Comparison of ENCODE assay signal across 39 cellular contexts in genomic region chr2:165639504-165639903, GRCh38.
"Had no signal": no experiment of that assay in that cellular context is flagged by ENCODE, and none has a peak within 500 bp of the region (broad histone marks: within the 10 kb centered on the region; RNA-seq: fewer than 3 reads in every experiment).

No MANE protein-coding gene starts in this region.

- FAIRE-seq: bronchial epithelial cell, TTC549 had no signal

- H3K4me1 Mint-ChIP-seq: activated B cell treated with CpG ODN at 0.5 μM for 24 hours; activated CD4-positive, alpha-beta memory T cell treated with anti-CD3 and anti-CD28 coated beads, Interleukin-2, amount 10 ng/mL, durations not matched to agents 7 days and 5 days; activated CD4-positive, alpha-beta T cell treated with anti-CD3 and anti-CD28 coated beads for 36 hours; activated CD4-positive, alpha-beta T cell treated with anti-CD3 and anti-CD28 coated beads, Interleukin-2, amount 10 ng/mL, durations not matched to agents 7 days and 5 days; activated CD8-positive, alpha-beta memory T cell treated with anti-CD3 and anti-CD28 coated beads, Interleukin-2, amount 10 ng/mL, durations not matched to agents 7 days and 5 days; activated naive CD4-positive, alpha-beta T cell treated with anti-CD3 and anti-CD28 coated beads, Interleukin-2, amount 10 ng/mL, durations not matched to agents 7 days and 5 days; activated naive CD4-positive, alpha-beta T cell treated with anti-CD3 and anti-CD28 coated beads, Interleukin-2, amount 50 U/mL, for 24 hours; activated naive CD8-positive, alpha-beta T cell treated with anti-CD3 and anti-CD28 coated beads, Interleukin-2, amount 10 ng/mL, durations not matched to agents 7 days and 5 days; activated naive CD8-positive, alpha-beta T cell treated with anti-CD3 and anti-CD28 coated beads, Interleukin-2, amount 50 U/mL, for 24 hours; central memory CD8-positive, alpha-beta T cell had no signal

- DNase-seq: activated B cell treated with CpG ODN at 0.5 μM for 24 hours; activated CD4-positive, alpha-beta memory T cell treated with anti-CD3 and anti-CD28 coated beads, Interleukin-2, amount 10 ng/mL, durations not matched to agents 7 days and 5 days; activated CD4-positive, alpha-beta T cell treated with anti-CD3 and anti-CD28 coated beads for 1 hour; activated CD4-positive, alpha-beta T cell treated with anti-CD3 and anti-CD28 coated beads for 36 hours; activated CD4-positive, alpha-beta T cell treated with anti-CD3 and anti-CD28 coated beads for 48 hours; activated CD4-positive, alpha-beta T cell treated with anti-CD3 and anti-CD28 coated beads, Interleukin-2, amount 10 ng/mL, durations not matched to agents 7 days and 5 days; activated CD4-positive, alpha-beta T cell treated with anti-CD3 and anti-CD28 coated beads, Interleukin-2, amount 50 U/mL, for 48 hours; activated CD8-positive, alpha-beta memory T cell treated with anti-CD3 and anti-CD28 coated beads for 24 hours; activated CD8-positive, alpha-beta memory T cell treated with anti-CD3 and anti-CD28 coated beads, Interleukin-2, amount 10 ng/mL, durations not matched to agents 7 days and 5 days; activated CD8-positive, alpha-beta memory T cell treated with anti-CD3 and anti-CD28 coated beads, Interleukin-2, amount 50 U/mL, for 48 hours; activated CD8-positive, alpha-beta T cell treated with anti-CD3 and anti-CD28 coated beads, Interleukin-2, amount 10 ng/mL, durations not matched to agents 7 days and 5 days; activated effector memory CD4-positive, alpha-beta T cell treated with Interleukin-2 at 50 U/mL for 16 hours; activated gamma-delta T cell; activated naive CD4-positive, alpha-beta T cell treated with anti-CD3 and anti-CD28 coated beads, Interleukin-2, amount 10 ng/mL, durations not matched to agents 7 days and 5 days; activated naive CD4-positive, alpha-beta T cell treated with Interleukin-2 at 50 U/mL for 16 hours; activated naive CD8-positive, alpha-beta T cell treated with anti-CD3 and anti-CD28 coated beads, Interleukin-2, amount 10 ng/mL, durations not matched to agents 7 days and 5 days; activated naive CD8-positive, alpha-beta T cell treated with anti-CD3 and anti-CD28 coated beads, Interleukin-2, amount 50 U/mL, for 24 hours; activated T-cell treated with anti-CD3 and anti-CD28 coated beads, Interleukin-2, amount 50 U/mL, for 24 hours; activated T-cell treated with anti-CD3 and anti-CD28 coated beads, Interleukin-2, amount 50 U/mL, for 48 hours; amygdala; anterior cingulate cortex; caudate nucleus; cerebellar nuclear complex; T-helper 1 cell; T-helper 2 cell; T-helper 9 cell had no signal

- H3K27ac ChIP-seq: ascending aorta, cardiac muscle cell, VCaP had no signal

- H3K4me1 ChIP-seq: ascending aorta had no signal

- H3K27me3 ChIP-seq: ascending aorta, cardiac muscle cell had no signal

- ATAC-seq: activated CD4-positive, alpha-beta T cell treated with anti-CD3 and anti-CD28 coated beads for 36 hours; activated CD4-positive, CD25-positive, alpha-beta regulatory T cell treated with anti-CD3 and anti-CD28 coated beads, Interleukin-2, amount 50 U/mL, for 24 hours; activated CD8-positive, alpha-beta memory T cell treated with anti-CD3 and anti-CD28 coated beads, Interleukin-2, amount 10 ng/mL, durations not matched to agents 7 days and 5 days; activated CD8-positive, alpha-beta T cell treated with anti-CD3 and anti-CD28 coated beads, Interleukin-2, amount 10 ng/mL, durations not matched to agents 7 days and 5 days; activated naive CD8-positive, alpha-beta T cell treated with anti-CD3 and anti-CD28 coated beads, Interleukin-2, amount 50 U/mL, for 24 hours had no signal

- H3K36me3 ChIP-seq: ascending aorta, cardiac muscle cell had no signal

- H3K4me3 ChIP-seq: ascending aorta, cardiac muscle cell had no signal

- H3K9me3 Mint-ChIP-seq: activated B cell treated with CpG ODN at 0.5 μM for 24 hours; activated CD4-positive, alpha-beta memory T cell treated with anti-CD3 and anti-CD28 coated beads, Interleukin-2, amount 10 ng/mL, durations not matched to agents 7 days and 5 days; activated CD4-positive, alpha-beta T cell treated with anti-CD3 and anti-CD28 coated beads, Interleukin-2, amount 10 ng/mL, durations not matched to agents 7 days and 5 days; activated naive CD4-positive, alpha-beta T cell treated with anti-CD3 and anti-CD28 coated beads, Interleukin-2, amount 10 ng/mL, durations not matched to agents 7 days and 5 days; activated naive CD4-positive, alpha-beta T cell treated with anti-CD3 and anti-CD28 coated beads, Interleukin-2, amount 50 U/mL, for 24 hours; activated naive CD8-positive, alpha-beta T cell treated with anti-CD3 and anti-CD28 coated beads, Interleukin-2, amount 10 ng/mL, durations not matched to agents 7 days and 5 days; activated naive CD8-positive, alpha-beta T cell treated with anti-CD3 and anti-CD28 coated beads, Interleukin-2, amount 50 U/mL, for 24 hours; activated T-cell treated with anti-CD3 and anti-CD28 coated beads, Interleukin-2, amount 50 U/mL, for 24 hours; activated T-helper 2 cell treated with anti-CD3 and anti-CD28 coated beads, Interferon-gamma antibody, Interleukin-2, Interleukin-4, amounts not matched to agents 10 μg/mL and 5 μg/mL and 100 μg/mL, durations not matched to agents 14 hours and 24 hours and 36 hours; central memory CD8-positive, alpha-beta T cell; T-helper 1 cell treated with Interleukin-12 subunit alpha and Interleukin-12 subunit beta and Interleukin-4 antibody, amounts not matched to agents 30 μg/mL and 1 μg/mL, for 36 hours; T-helper 2 cell treated with Interferon-gamma antibody and Interleukin-4, amounts not matched to agents 5 μg/mL and 100 μg/mL, for 36 hours had no signal

- H3K27me3 Mint-ChIP-seq: activated B cell treated with CpG ODN at 0.5 μM for 24 hours; activated CD4-positive, alpha-beta memory T cell treated with anti-CD3 and anti-CD28 coated beads, Interleukin-2, amount 10 ng/mL, durations not matched to agents 7 days and 5 days; activated CD4-positive, alpha-beta T cell treated with anti-CD3 and anti-CD28 coated beads for 36 hours; activated naive CD4-positive, alpha-beta T cell treated with anti-CD3 and anti-CD28 coated beads, Interleukin-2, amount 10 ng/mL, durations not matched to agents 7 days and 5 days; activated naive CD4-positive, alpha-beta T cell treated with anti-CD3 and anti-CD28 coated beads, Interleukin-2, amount 50 U/mL, for 24 hours; activated naive CD8-positive, alpha-beta T cell treated with anti-CD3 and anti-CD28 coated beads, Interleukin-2, amount 50 U/mL, for 24 hours; brain had no signal

- H3K36me3 Mint-ChIP-seq: activated CD8-positive, alpha-beta memory T cell treated with anti-CD3 and anti-CD28 coated beads, Interleukin-2, amount 10 ng/mL, durations not matched to agents 7 days and 5 days; activated naive CD4-positive, alpha-beta T cell treated with anti-CD3 and anti-CD28 coated beads, Interleukin-2, amount 10 ng/mL, durations not matched to agents 7 days and 5 days; activated naive CD4-positive, alpha-beta T cell treated with anti-CD3 and anti-CD28 coated beads, Interleukin-2, amount 50 U/mL, for 24 hours; activated naive CD8-positive, alpha-beta T cell; activated naive CD8-positive, alpha-beta T cell treated with anti-CD3 and anti-CD28 coated beads, Interleukin-2, amount 10 ng/mL, durations not matched to agents 7 days and 5 days had no signal

- H3K27ac Mint-ChIP-seq: activated B cell treated with CpG ODN at 0.5 μM for 24 hours; activated CD4-positive, alpha-beta memory T cell treated with anti-CD3 and anti-CD28 coated beads, Interleukin-2, amount 10 ng/mL, durations not matched to agents 7 days and 5 days; activated CD4-positive, alpha-beta T cell treated with anti-CD3 and anti-CD28 coated beads for 36 hours; activated CD4-positive, alpha-beta T cell treated with anti-CD3 and anti-CD28 coated beads, Interleukin-2, amount 10 ng/mL, durations not matched to agents 7 days and 5 days; activated CD8-positive, alpha-beta memory T cell treated with anti-CD3 and anti-CD28 coated beads, Interleukin-2, amount 10 ng/mL, durations not matched to agents 7 days and 5 days; activated CD8-positive, alpha-beta T cell treated with anti-CD3 and anti-CD28 coated beads, Interleukin-2, amount 10 ng/mL, durations not matched to agents 7 days and 5 days; activated naive CD4-positive, alpha-beta T cell treated with anti-CD3 and anti-CD28 coated beads, Interleukin-2, amount 10 ng/mL, durations not matched to agents 7 days and 5 days; activated naive CD4-positive, alpha-beta T cell treated with anti-CD3 and anti-CD28 coated beads, Interleukin-2, amount 50 U/mL, for 24 hours; activated naive CD8-positive, alpha-beta T cell; activated naive CD8-positive, alpha-beta T cell treated with anti-CD3 and anti-CD28 coated beads, Interleukin-2, amount 10 ng/mL, durations not matched to agents 7 days and 5 days; activated naive CD8-positive, alpha-beta T cell treated with anti-CD3 and anti-CD28 coated beads, Interleukin-2, amount 50 U/mL, for 24 hours; activated T-cell treated with anti-CD3 and anti-CD28 coated beads, Interleukin-2, amount 50 U/mL, for 24 hours; activated T-helper 2 cell treated with anti-CD3 and anti-CD28 coated beads, Interferon-gamma antibody, Interleukin-2, Interleukin-4, amounts not matched to agents 10 μg/mL and 5 μg/mL and 100 μg/mL, durations not matched to agents 14 hours and 24 hours and 36 hours; T-helper 1 cell treated with Interleukin-12 subunit alpha and Interleukin-12 subunit beta and Interleukin-4 antibody, amounts not matched to agents 30 μg/mL and 1 μg/mL, for 36 hours; T-helper 2 cell treated with Interferon-gamma antibody and Interleukin-4, amounts not matched to agents 5 μg/mL and 100 μg/mL, for 36 hours had no signal

- H3K9me3 ChIP-seq: ascending aorta had no signal

- H3K4me3 Mint-ChIP-seq: activated B cell treated with CpG ODN at 0.5 μM for 24 hours; activated CD4-positive, alpha-beta memory T cell treated with anti-CD3 and anti-CD28 coated beads, Interleukin-2, amount 10 ng/mL, durations not matched to agents 7 days and 5 days; activated CD4-positive, alpha-beta T cell treated with anti-CD3 and anti-CD28 coated beads for 36 hours; activated CD4-positive, alpha-beta T cell treated with anti-CD3 and anti-CD28 coated beads, Interleukin-2, amount 10 ng/mL, durations not matched to agents 7 days and 5 days; activated CD8-positive, alpha-beta memory T cell treated with anti-CD3 and anti-CD28 coated beads, Interleukin-2, amount 10 ng/mL, durations not matched to agents 7 days and 5 days; activated CD8-positive, alpha-beta T cell treated with anti-CD3 and anti-CD28 coated beads, Interleukin-2, amount 10 ng/mL, durations not matched to agents 7 days and 5 days; activated naive CD4-positive, alpha-beta T cell treated with anti-CD3 and anti-CD28 coated beads, Interleukin-2, amount 10 ng/mL, durations not matched to agents 7 days and 5 days; activated naive CD4-positive, alpha-beta T cell treated with anti-CD3 and anti-CD28 coated beads, Interleukin-2, amount 50 U/mL, for 24 hours; activated naive CD8-positive, alpha-beta T cell; activated naive CD8-positive, alpha-beta T cell treated with anti-CD3 and anti-CD28 coated beads, Interleukin-2, amount 10 ng/mL, durations not matched to agents 7 days and 5 days; activated naive CD8-positive, alpha-beta T cell treated with anti-CD3 and anti-CD28 coated beads, Interleukin-2, amount 50 U/mL, for 24 hours; activated T-cell treated with anti-CD3 and anti-CD28 coated beads, Interleukin-2, amount 50 U/mL, for 24 hours; brain; central memory CD8-positive, alpha-beta T cell; T-helper 1 cell treated with Interleukin-12 subunit alpha and Interleukin-12 subunit beta and Interleukin-4 antibody, amounts not matched to agents 30 μg/mL and 1 μg/mL, for 36 hours; T-helper 2 cell treated with Interferon-gamma antibody and Interleukin-4, amounts not matched to agents 5 μg/mL and 100 μg/mL, for 36 hours had no signal
